Comparison of ENCODE assay signal across 8 cellular contexts in genomic region chr1:92298213-92298572, GRCh38. TPM values are rescaled to one million over a fixed set of nuclear protein-coding genes. Genes with fewer than 3 reads are reported as not detected.
DNase-seq lines count a peak whose midpoint lies in the region; ATAC-seq, FAIRE-seq and TF ChIP-seq lines count a peak whose summit lies in the region.

No MANE protein-coding gene starts in this region.

- H3K4me3 Mint-ChIP-seq in astrocyte (ENCODE audit: unreplicated experiment), result peak overlapping the region; percentile 88

- no peak for TF ChIP-seq POLR2A in lower leg skin (IDR thresholded peaks at IDR 0.05)

- H3K4me2 ChIP-seq in astrocyte (ENCODE audit: low read length), result peak overlapping the region; percentile 96

- peaks cover 4% of the 10 kb centered on the region for H3K4me1 Mint-ChIP-seq in astrocyte (ENCODE audit: low read depth, unreplicated experiment)

- H3K27me3 ChIP-seq in astrocyte (ENCODE audit: insufficient read depth, low read length), result no peaks in the 10 kb centered on the region

- peak; percentile 1 for ATAC-seq in HG02840 (IDR thresholded peaks at IDR 0.05; ENCODE audit: low FRiP score, unreplicated experiment)
- no peak for ATAC-seq in HG03565 (IDR thresholded peaks at IDR 0.05; ENCODE audit: unreplicated experiment)
- no peak for ATAC-seq in HG03108 (IDR thresholded peaks at IDR 0.05; ENCODE audit: unreplicated experiment)

- peak overlapping the region; percentile 99 for H2AFZ ChIP-seq in astrocyte (ENCODE audit: low read depth, low read length)

- H3K36me3 Mint-ChIP-seq in astrocyte (ENCODE audit: low read depth, unreplicated experiment), result peaks cover 8% of the 10 kb centered on the region

- TF ChIP-seq CTCF in 22Rv1 (IDR thresholded peaks at IDR 0.05) (peak; percentile 46), astrocyte (IDR thresholded peaks at IDR 0.05; ENCODE audit: insufficient read depth, low read depth, low read length) (peak; percentile 32), lower leg skin (IDR thresholded peaks at IDR 0.05) (no peak)

- intact Hi-C loops in lower leg skin (cut with DNase I; ENCODE audit: low total_unique reads), result loop anchor here (5.0 kb wide), 1 partner anchor 1016 kb away; no protein-coding TSS in a partner anchor

- 10% methylated on average over 3 of the region's 3 CpGs for WGBS in lower leg skin, 2 donors
- 14% methylated on average over 3 of the region's 3 CpGs for WGBS in urinary bladder

- DNase-seq in astrocyte (ENCODE audit: low read depth) (no peak), lower leg skin (ENCODE audit: low spot score in 2 of 2) (no peak), islet precursor cell (no peak)

- peaks cover 11% of the 10 kb centered on the region for H3K4me1 ChIP-seq in astrocyte (ENCODE audit: insufficient read depth, low read length)
- H3K4me1 ChIP-seq in urinary bladder (ENCODE audit: insufficient read depth), result peaks cover 3% of the 10 kb centered on the region

- H4K20me1 ChIP-seq in astrocyte (ENCODE audit: insufficient read depth, low read length), result peaks cover 5% of the 10 kb centered on the region

- no peak for FAIRE-seq in astrocyte (lab: Jason Lieb, UNC)

- peak overlapping the region; percentile 79 for H3K27ac ChIP-seq in 22Rv1
- peak overlapping the region; percentile 93 for H3K27ac ChIP-seq in astrocyte (ENCODE audit: low read depth, low read length)
- H3K27ac ChIP-seq in urinary bladder (ENCODE audit: low read depth), result peak overlapping the region; percentile 99

- H3K36me3 ChIP-seq in astrocyte (ENCODE audit: insufficient read depth, low read length) (no peaks in the 10 kb centered on the region), urinary bladder (ENCODE audit: insufficient read depth) (peaks cover 2% of the 10 kb centered on the region)

- peak overlapping the region; percentile 96 for H3K9ac ChIP-seq in astrocyte (ENCODE audit: low read length)

- no peaks in the 10 kb centered on the region for H3K9me3 ChIP-seq in astrocyte (ENCODE audit: insufficient read depth, low read depth, low read length)

- H3K4me3 ChIP-seq in astrocyte (ENCODE audit: insufficient read depth, low read depth, low read length) (peak overlapping the region; percentile 90), lower leg skin (ENCODE audit: low read depth, poor library complexity, severe bottlenecking) (peak overlapping the region; percentile 77), urinary bladder (ENCODE audit: low read depth, low read length) (peak overlapping the region; percentile 72)

- no peaks in the 10 kb centered on the region for H3K27me3 Mint-ChIP-seq in astrocyte (ENCODE audit: low read depth, unreplicated experiment)

- H3K27ac Mint-ChIP-seq in astrocyte (ENCODE audit: unreplicated experiment), result peak overlapping the region; percentile 72

- no peaks in the 10 kb centered on the region for H3K9me3 Mint-ChIP-seq in astrocyte (ENCODE audit: unreplicated experiment)

- H3K79me2 ChIP-seq in astrocyte (ENCODE audit: insufficient read depth, low read length), result peaks cover 34% of the 10 kb centered on the region

RNA-seq across cellular contexts. Expression of gene GLMN, which starts 0.6 kb away (rescaled TPM):
- total RNA-seq in astrocyte (13.3 and 13.5 TPM in 2 replicates), lower leg skin (1 to 10 TPM; 4.6 to 9.3 (median 5.1) TPM), urinary bladder (31.0 TPM)
- polyA plus RNA-seq in urinary bladder, result 5.7 TPM

RNA-seq across cellular contexts. Expression of gene RPAP2, which starts 0.7 kb away (rescaled TPM):
- total RNA-seq in astrocyte (23.0 and 23.7 TPM in 2 replicates), lower leg skin (10 to 100 TPM in 1 of 4 donors, 1 to 10 TPM in 3; 9.0 to 14.5 (median 9.3) TPM), urinary bladder (50.6 TPM)
- 8.3 TPM for polyA plus RNA-seq in urinary bladder

Comparison
In these comparisons a context has a peak if more than half of its experiments do, and no peak if none do; other contexts are left out.
1. CTCF ChIP-seq: peak in 22Rv1 (single experiment) and astrocyte (single experiment); none in lower leg skin (0 of 3).
2. Peak in every context shown above with its lines, with median percentiles within 50 percentile points of each other: H3K27ac ChIP-seq and H3K4me3 ChIP-seq.